In the genomic region with DNA sequence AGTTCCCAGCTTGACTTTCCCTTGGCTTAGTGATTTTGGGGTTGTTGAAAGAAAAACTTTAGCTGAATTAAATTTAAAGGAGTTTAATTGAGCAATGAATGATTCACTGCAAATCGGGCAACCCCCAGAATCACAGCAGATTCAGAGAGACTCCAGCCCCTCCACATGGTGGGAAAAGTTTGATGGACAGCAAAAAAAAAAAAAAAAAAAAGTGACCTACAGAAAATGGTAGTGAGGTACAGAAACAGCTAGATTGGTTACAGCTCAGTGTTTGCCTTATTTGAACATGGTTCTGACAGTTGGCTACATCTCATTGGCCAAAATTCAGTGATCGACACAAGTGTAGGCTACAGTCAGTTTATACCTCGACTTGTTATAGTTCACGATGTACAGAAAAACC, we compare ENCODE assay signal across 1 cellular context.
TF ChIP-seq lines count a peak whose summit lies in the region.

No MANE protein-coding gene starts in this region.

TF ChIP-seq in K562, 482 proteins besides CTCF, POLR2A, EP300 and RAD21:
- TF ChIP-seq BHLHE40 (IDR thresholded peaks at IDR 0.05; ENCODE audit: low read length), result no peak
- TF ChIP-seq, protein P1, sequence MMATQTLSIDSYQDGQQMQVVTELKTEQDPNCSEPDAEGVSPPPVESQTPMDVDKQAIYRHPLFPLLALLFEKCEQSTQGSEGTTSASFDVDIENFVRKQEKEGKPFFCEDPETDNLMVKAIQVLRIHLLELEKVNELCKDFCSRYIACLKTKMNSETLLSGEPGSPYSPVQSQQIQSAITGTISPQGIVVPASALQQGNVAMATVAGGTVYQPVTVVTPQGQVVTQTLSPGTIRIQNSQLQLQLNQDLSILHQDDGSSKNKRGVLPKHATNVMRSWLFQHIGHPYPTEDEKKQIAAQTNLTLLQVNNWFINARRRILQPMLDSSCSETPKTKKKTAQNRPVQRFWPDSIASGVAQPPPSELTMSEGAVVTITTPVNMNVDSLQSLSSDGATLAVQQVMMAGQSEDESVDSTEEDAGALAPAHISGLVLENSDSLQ (IDR thresholded peaks at IDR 0.05), result peak; percentile 55
